In the genomic region with DNA sequence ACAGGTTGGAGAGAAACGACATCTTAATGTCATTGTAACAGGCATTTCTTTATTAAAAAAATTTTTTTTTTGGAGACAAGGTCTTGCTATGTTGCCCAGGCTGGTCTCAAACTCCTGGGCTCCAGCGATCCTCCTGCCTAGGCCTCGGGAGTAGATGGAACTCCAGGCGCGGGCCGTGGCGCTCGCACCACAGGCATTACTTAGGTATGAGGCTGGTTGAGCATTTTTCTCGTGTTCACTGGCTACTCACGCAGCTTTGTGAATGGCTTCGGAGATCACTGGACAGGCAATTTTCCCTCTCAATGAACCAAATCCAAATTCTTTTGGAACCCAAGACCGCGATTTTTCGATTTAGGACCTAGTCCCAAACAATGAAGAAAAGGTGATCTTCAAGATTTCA, we compare ENCODE assay signal across 8 cellular contexts. TPM values are rescaled to one million over a fixed set of nuclear protein-coding genes. Genes with fewer than 3 reads are reported as not detected.
DNase-seq lines count a peak whose midpoint lies in the region; ATAC-seq and TF ChIP-seq lines count a peak whose summit lies in the region.

No MANE protein-coding gene starts in this region.

- peaks cover 67% of the 10 kb centered on the region for H3K27me3 Mint-ChIP-seq in activated CD4-positive, alpha-beta T cell treated with anti-CD3 and anti-CD28 coated beads, Interleukin-2, amount 10 ng/mL, durations not matched to agents 24 days and 14 days

- H3K9me3 ChIP-seq in ascending aorta, result no peaks in the 10 kb centered on the region
- H3K9me3 ChIP-seq in tibial artery, result no peaks in the 10 kb centered on the region
- no peaks in the 10 kb centered on the region for H3K9me3 ChIP-seq in adrenal gland (replicated peaks in 1 of 3)

- H3K4me3 ChIP-seq in ascending aorta (peak overlapping the region; percentile 94 to 98), tibial artery (peak overlapping the region; percentile 71 to 75), adrenal gland (peak overlapping the region in 1 of 4 donors; percentile 78)

- TF ChIP-seq POLR2A in adrenal gland (IDR thresholded peaks at IDR 0.05), result no peak

- intact Hi-C loops in activated CD4-positive, alpha-beta T cell treated with anti-CD3 and anti-CD28 coated beads, Interleukin-2, amount 10 ng/mL, durations not matched to agents 24 days and 14 days (cut with micrococcal nuclease), result loop anchor here (5.0 kb wide), 1 partner anchor 155 kb away; no protein-coding TSS in a partner anchor
- intact Hi-C loops in ascending aorta (cut with DNase I) (loop anchor here (2.0 to 5.0 kb wide), 4 partner anchors 65 to 405 kb away; partner anchors contain the start of genes KCMF1 and MAT2A), tibial artery (cut with DNase I; ENCODE audit: low total_unique reads) (loop anchor here (10.0 kb wide), 1 partner anchor 158 kb away; the partner anchor contains the start of gene KCMF1), adrenal gland (cut with DNase I) (loop anchor here (5.0 kb wide), 2 partner anchors 150 to 155 kb away; no protein-coding TSS in a partner anchor)

- no peaks in the 10 kb centered on the region for H3K36me3 ChIP-seq in ascending aorta
- H3K36me3 ChIP-seq in tibial artery, result no peaks in the 10 kb centered on the region
- no peaks in the 10 kb centered on the region for H3K36me3 ChIP-seq in adrenal gland (replicated peaks in 1 of 2)

- peaks cover 9% of the 10 kb centered on the region for H3K4me1 Mint-ChIP-seq in activated CD4-positive, alpha-beta T cell treated with anti-CD3 and anti-CD28 coated beads, Interleukin-2, amount 10 ng/mL, durations not matched to agents 24 days and 14 days

- DNase-seq in activated CD4-positive, alpha-beta T cell treated with anti-CD3 and anti-CD28 coated beads, Interleukin-2, amount 10 ng/mL, durations not matched to agents 24 days and 14 days, result no peak
- DNase-seq in activated CD4-positive, alpha-beta T cell treated with anti-CD3 and anti-CD28 coated beads, Interleukin-2, amount 50 U/mL, for 1 hour, result no peak
- DNase-seq in ascending aorta (ENCODE audit: low spot score in 2 of 2) (no peak), kidney glomerular epithelial cell (lab: John Stamatoyannopoulos, UW) (peak; percentile 45), tibial artery (peak; percentile 29 to 66), adrenal gland (no peak)

- H3K9me3 Mint-ChIP-seq in activated CD4-positive, alpha-beta T cell treated with anti-CD3 and anti-CD28 coated beads, Interleukin-2, amount 10 ng/mL, durations not matched to agents 24 days and 14 days, result no peaks in the 10 kb centered on the region

- H3K27ac ChIP-seq in ascending aorta (peak overlapping the region; percentile 49 to 68), tibial artery (peak overlapping the region; percentile 67 to 81), adrenal gland (peak overlapping the region in 1 of 5 donors; percentile 23)

- H3K27me3 ChIP-seq in ascending aorta (no peaks in the 10 kb centered on the region), tibial artery (no peaks in the 10 kb centered on the region), adrenal gland (no peaks in the 10 kb centered on the region)

- H3K4me1 ChIP-seq in ascending aorta (peaks cover 4 to 25% of the 10 kb centered on the region in 2 donors), tibial artery (peaks cover 0 to 43% (median 28%) of the 10 kb centered on the region in 4 donors), adrenal gland (replicated peaks in 1 of 2) (peaks cover 3 to 8% of the 10 kb centered on the region in 2 donors)

- no peaks in the 10 kb centered on the region for H3K36me3 Mint-ChIP-seq in activated CD4-positive, alpha-beta T cell treated with anti-CD3 and anti-CD28 coated beads, Interleukin-2, amount 10 ng/mL, durations not matched to agents 24 days and 14 days (ENCODE audit: low read depth)

- 25 to 42% (median 35%) methylated on average over 14 of the region's 14 CpGs for WGBS in adrenal gland, 4 donors

- no peak overlapping the region for H3K27ac Mint-ChIP-seq in activated CD4-positive, alpha-beta T cell treated with anti-CD3 and anti-CD28 coated beads, Interleukin-2, amount 10 ng/mL, durations not matched to agents 24 days and 14 days

- H3K4me3 Mint-ChIP-seq in activated CD4-positive, alpha-beta T cell treated with anti-CD3 and anti-CD28 coated beads, Interleukin-2, amount 10 ng/mL, durations not matched to agents 24 days and 14 days, result peak overlapping the region; percentile 78

- ATAC-seq in GM18519 (IDR thresholded peaks at IDR 0.05; ENCODE audit: low FRiP score, unreplicated experiment) (no peak), GM19035 (IDR thresholded peaks at IDR 0.05; ENCODE audit: unreplicated experiment) (no peak)

- TF ChIP-seq CTCF in ascending aorta (IDR thresholded peaks at IDR 0.05) (no peak), tibial artery (IDR thresholded peaks at IDR 0.05) (no peak), adrenal gland (IDR thresholded peaks at IDR 0.05) (no peak)

RNA-seq across cellular contexts. Expression of gene TCF7L1, which starts 0.8 kb away (rescaled TPM):
- 0.19 TPM in 1 of 2 replicates, not detected in the other for total RNA-seq in activated CD4-positive, alpha-beta T cell treated with anti-CD3 and anti-CD28 coated beads, Interleukin-2, amount 10 ng/mL, durations not matched to agents 24 days and 14 days
- total RNA-seq in ascending aorta (10.3 TPM), adrenal gland (1 to 10 TPM in 7 of 8 donors, under 1 TPM in 1; 0.36 to 6.3 (median 3.2) TPM)
- polyA plus RNA-seq in adrenal gland, result 1 to 10 TPM; 2.1 to 8.9 (median 6.1) TPM

Comparison
In these comparisons a context has a peak if more than half of its experiments do, and no peak if none do; other contexts are left out.
1. DNase-seq: peak in kidney glomerular epithelial cell (single experiment) and tibial artery (2 of 2); none in activated CD4-positive, alpha-beta T cell treated with anti-CD3 and anti-CD28 coated beads, Interleukin-2, amount 10 ng/mL, durations not matched to agents 24 days and 14 days (single experiment), activated CD4-positive, alpha-beta T cell treated with anti-CD3 and anti-CD28 coated beads, Interleukin-2, amount 50 U/mL, for 1 hour (single experiment), ascending aorta (0 of 2) and adrenal gland (0 of 7).